ENCODE assay signal across 19 cellular contexts in the genomic region with DNA sequence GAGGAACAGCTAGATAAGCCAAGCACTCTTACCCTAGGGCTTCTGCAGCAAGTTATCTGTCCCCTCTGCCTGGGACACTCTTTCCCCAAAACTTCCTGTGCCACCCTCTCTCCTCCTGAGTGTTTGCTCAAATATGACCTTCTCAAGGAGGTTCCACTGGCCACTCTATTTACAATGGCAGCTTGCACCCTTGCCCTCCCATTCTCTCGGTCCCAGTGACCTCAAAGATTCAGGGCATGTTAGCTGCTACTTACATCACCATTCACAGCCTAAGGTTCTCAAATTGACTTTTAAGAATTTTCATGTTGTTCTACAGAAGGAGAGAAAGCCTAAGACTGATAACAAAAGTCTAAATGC. TPM values are rescaled to one million over a fixed set of nuclear protein-coding genes. Genes with fewer than 3 reads are reported as not detected.
DNase-seq lines count a peak whose midpoint lies in the region; ATAC-seq and TF ChIP-seq lines count a peak whose summit lies in the region.
"Had no signal": no experiment of that assay in that cellular context is flagged by ENCODE, and none has a peak within 500 bp of the region (broad histone marks: within the 10 kb centered on the region; RNA-seq: fewer than 3 reads in every experiment).

No MANE protein-coding gene starts in this region.

- no peaks in the 10 kb centered on the region for H4K20me1 ChIP-seq in fibroblast of lung (ENCODE audit: control insufficient read depth, extremely low read depth, insufficient read depth, low read length)

- H3K79me2 ChIP-seq in fibroblast of lung (ENCODE audit: control insufficient read depth, insufficient read depth, low read length): peaks cover 94% of the 10 kb centered on the region

- 31 to 69% (median 49%) methylated on average over 1 of the region's 1 CpG for WGBS in psoas muscle, 3 donors
- WGBS in aorta, 2 donors: 0 to 4% methylated on average over 1 of the region's 1 CpG

- no peak overlapping the region for H3K9ac ChIP-seq in fibroblast of lung (ENCODE audit: insufficient read depth, low read length)
- H3K9ac ChIP-seq: neural progenitor cell had no signal

- no peak overlapping the region for H2AFZ ChIP-seq in fibroblast of lung (ENCODE audit: low read length)
- H2AFZ ChIP-seq: neural progenitor cell had no signal

- H3K4me2 ChIP-seq in fibroblast of lung (ENCODE audit: extremely low read depth, insufficient read depth, low read length): peak overlapping the region; percentile 95
- H3K4me2 ChIP-seq: neural progenitor cell had no signal

- DNase-seq in left ventricle myocardium inferior (no peak), left cardiac atrium (no peak), fibroblast of lung (ENCODE audit: low read depth in 2 of 2) (no peak), psoas muscle (no peak), aorta (no peak), epidermal melanocyte (ENCODE audit: insufficient read length, low spot score) (no peak), NCI-H1694 (lab: John Stamatoyannopoulos, UW) (no peak)
- DNase-seq in activated naive CD4-positive, alpha-beta T cell treated with Interleukin-2 at 50 U/mL for 16 hours: no peak
- DNase-seq: activated CD4-positive, alpha-beta T cell treated with anti-CD3 and anti-CD28 coated beads for 48 hours; activated naive CD8-positive, alpha-beta T cell treated with anti-CD3 and anti-CD28 coated beads, Interleukin-2, amount 10 ng/mL, durations not matched to agents 7 days and 5 days; activated T-cell treated with anti-CD3 and anti-CD28 coated beads, Interleukin-2, amount 50 U/mL, for 1 hour; hypothalamus; left colon; NCI-H1105; SIG-M5; stimulated activated naive CD8-positive, alpha-beta T cell treated with anti-CD3 and anti-CD28 coated beads, Interleukin-15, Interleukin-2, amounts not matched to agents 100 U/mL and 50 U/mL, for 24 hours had no signal

- H3K4me1 ChIP-seq in left ventricle myocardium inferior (peaks cover 80% of the 10 kb centered on the region), fibroblast of lung (ENCODE audit: control insufficient read depth, extremely low read depth, insufficient read depth, low read length) (peaks cover 32% of the 10 kb centered on the region), psoas muscle (peaks cover 34% of the 10 kb centered on the region), aorta (ENCODE audit: control insufficient read depth in 1 of 2, insufficient read depth in 2 of 2, low read length in 2 of 2) (peaks cover 9 to 10% of the 10 kb centered on the region in 2 donors)

- H3K9me3 ChIP-seq in left ventricle myocardium inferior (replicated peaks) (peaks cover 3% of the 10 kb centered on the region), fibroblast of lung (ENCODE audit: control insufficient read depth, insufficient read depth, low read depth, low read length) (no peaks in the 10 kb centered on the region), psoas muscle (no peaks in the 10 kb centered on the region), aorta (ENCODE audit: control insufficient read depth, low read length) (no peaks in the 10 kb centered on the region)

- H3K36me3 ChIP-seq in left ventricle myocardium inferior (no peaks in the 10 kb centered on the region), fibroblast of lung (ENCODE audit: control insufficient read depth, insufficient read depth, low read length) (peaks cover 2% of the 10 kb centered on the region), psoas muscle (ENCODE audit: insufficient read depth in 1 of 2, low read depth in 1 of 2) (no peaks in the 10 kb centered on the region), aorta (ENCODE audit: control insufficient read depth in 1 of 2, insufficient read depth in 2 of 2, low read length in 1 of 2) (no peaks in the 10 kb centered on the region)
- H3K36me3 ChIP-seq: neural progenitor cell had no signal

- H3K27ac ChIP-seq in left ventricle myocardium inferior (replicated peaks) (peak overlapping the region; percentile 75), fibroblast of lung (ENCODE audit: insufficient read depth, low read length) (peak overlapping the region; percentile 71), psoas muscle (peak overlapping the region; percentile 66), aorta (ENCODE audit: low read depth in 1 of 2, low read length in 2 of 2) (peak overlapping the region; percentile 19 to 90)
- H3K27ac ChIP-seq: epithelial cell of prostate, neural progenitor cell had no signal

- TF ChIP-seq CTCF in left ventricle myocardium inferior (IDR thresholded peaks at IDR 0.05; ENCODE audit: borderline replicate concordance) (no peak), fibroblast of lung (conservative IDR thresholded peaks at IDR 0.05 in 1 of 2, IDR thresholded peaks at IDR 0.05 in 1 of 2; ENCODE audit: low read depth in 1 of 2, low read length in 2 of 2) (no peak), psoas muscle (IDR thresholded peaks at IDR 0.05) (no peak)

- ATAC-seq in left cardiac atrium (no peak), psoas muscle (no peak), aorta (ENCODE audit: low FRiP score) (peak; percentile 2)
- ATAC-seq: left colon; stimulated activated naive CD8-positive, alpha-beta T cell treated with anti-CD3 and anti-CD28 coated beads, Interleukin-15, Interleukin-2, amounts not matched to agents 100 U/mL and 50 U/mL, for 24 hours had no signal

- intact Hi-C loops in left ventricle myocardium inferior (cut with micrococcal nuclease) (no loop called here), left cardiac atrium (cut with DNase I) (no loop called here), psoas muscle (cut with DNase I) (no loop called here), aorta (cut with DNase I) (loop anchor here in 1 of 2 donors (5.0 kb wide), 1 partner anchor 46 kb away; no protein-coding TSS in a partner anchor)

- H3K27me3 ChIP-seq in left ventricle myocardium inferior (ENCODE audit: low read depth) (no peaks in the 10 kb centered on the region), fibroblast of lung (ENCODE audit: control insufficient read depth, insufficient read depth, low read length) (no peaks in the 10 kb centered on the region), psoas muscle (ENCODE audit: insufficient read depth in 3 of 3, low read length in 2 of 3) (no peaks in the 10 kb centered on the region), aorta (ENCODE audit: control insufficient read depth in 1 of 2, insufficient read depth in 2 of 2, low read length in 1 of 2) (no peaks in the 10 kb centered on the region)

- H3K4me3 ChIP-seq in left ventricle myocardium inferior (peak overlapping the region; percentile 42), fibroblast of lung (replicated peaks in 1 of 4; ENCODE audit: control extremely low read depth in 1 of 4, insufficient read depth in 1 of 4, low read depth in 3 of 4, low read length in 4 of 4) (peak overlapping the region; percentile 0 to 34 (median 21)), psoas muscle (peak overlapping the region; percentile 48), aorta (ENCODE audit: low read length in 2 of 2) (no peak overlapping the region)
- H3K4me3 ChIP-seq: neural progenitor cell had no signal

RNA-seq across cellular contexts. Expression of a gene that starts 9.5 kb away (rescaled TPM):
- total RNA-seq in left ventricle myocardium inferior (8.6 TPM), left cardiac atrium (10 to 100 TPM in 1 of 2 donors, 1 to 10 TPM in 1; 6.4 to 14.9 TPM), fibroblast of lung (53.4 and 109 TPM in 2 replicates), psoas muscle (1 to 10 TPM; 1.2 to 2.5 (median 1.7) TPM), aorta (100 to 1,000 TPM in 1 of 2 donors, 10 to 100 TPM in 1; 76.5 to 101 TPM)
- polyA plus RNA-seq in fibroblast of lung (125 and 153 TPM in 2 replicates), psoas muscle (under 1 TPM; 0.45 to 0.79 (median 0.63) TPM), aorta (10 to 100 TPM; 11.6 to 33.1 TPM)
- polyA plus RNA-seq in fibroblast of lung (2012): 58.7 and 73.2 TPM in 2 replicates
- 71.4 and 106 TPM in 2 replicates for polyA minus RNA-seq in fibroblast of lung (ENCODE audit: low replicate concordance)
- total RNA-seq: G401 had no signal

Comparison
In these comparisons a context has a peak if more than half of its experiments do, and no peak if none do; other contexts are left out.
1. H3K4me3 ChIP-seq: peak in left ventricle myocardium inferior (single experiment), fibroblast of lung (4 of 4) and psoas muscle (single experiment); none in aorta (0 of 2).
2. Peak in every context shown above with its lines, with median percentiles within 50 percentile points of each other: H3K27ac ChIP-seq.